Comparison of ENCODE assay signal across 7 cellular contexts in genomic region chr6:157323114-157323923, GRCh38. TPM values are rescaled to one million over a fixed set of nuclear protein-coding genes. Genes with fewer than 3 reads are reported as not detected.
DNase-seq lines count a peak whose midpoint lies in the region; ATAC-seq and TF ChIP-seq lines count a peak whose summit lies in the region.

TSS of gene TMEM242 (minus strand) at chr6:157323519. CDS start at chr6:157323499, 20 bp downstream.

- no peaks in the 10 kb centered on the region for H3K27me3 Mint-ChIP-seq in central memory CD8-positive, alpha-beta T cell

- peaks cover 9% of the 10 kb centered on the region for H3K36me3 Mint-ChIP-seq in central memory CD8-positive, alpha-beta T cell (ENCODE audit: insufficient read depth)

- intact Hi-C loops in left colon (cut with DNase I, micrococcal nuclease) = no loop called here

- peak; percentile 92 for TF ChIP-seq POLR2A in GM18951 (IDR thresholded peaks at IDR 0.05; ENCODE audit: extremely low read depth, insufficient read depth, insufficient read length)

- in situ Hi-C loops in GM18951 (cut with MboI; ENCODE audit: low sequenced_read_pairs, unreplicated experiment) = loop anchor here (25.0 kb wide), 2 partner anchors 339 to 639 kb away; no protein-coding TSS in a partner anchor

- no peaks in the 10 kb centered on the region for H3K9me3 Mint-ChIP-seq in central memory CD8-positive, alpha-beta T cell

- ATAC-seq in HG03139 (IDR thresholded peaks at IDR 0.05; ENCODE audit: unreplicated experiment) (peak; percentile 84), left colon (peak; percentile 95)
- ATAC-seq in central memory CD8-positive, alpha-beta T cell (replicated peaks; ENCODE audit: extremely low read depth, poor library complexity, severe bottlenecking) = peak; percentile 88

- DNase-seq in T-helper 22 cell (ENCODE audit: low read depth) = peak; percentile 61
- peak; percentile 84 to 91 for DNase-seq in central memory CD8-positive, alpha-beta T cell (ENCODE audit: low spot score in 2 of 2)
- DNase-seq in left colon = peak; percentile 91 to 92
- peak; percentile 91 to 94 for DNase-seq in stimulated activated CD4-positive, alpha-beta T cell treated with anti-CD3 and anti-CD28 coated beads, Interleukin-2, amount 100 ng/mL, for 24 hours
- DNase-seq in anterior cingulate cortex (lab: John Stamatoyannopoulos, UW) = no peak

- peak within 1 kb of the TSS; percentile 87 for H3K4me3 Mint-ChIP-seq in central memory CD8-positive, alpha-beta T cell

- peak within 1 kb of the TSS; percentile 87 for H3K27ac Mint-ChIP-seq in central memory CD8-positive, alpha-beta T cell (ENCODE audit: low read depth)

- H3K4me1 Mint-ChIP-seq in central memory CD8-positive, alpha-beta T cell = peaks cover 13% of the 10 kb centered on the region

RNA-seq across cellular contexts. Expression of gene TMEM242, which starts in this region (rescaled TPM):
- 10 to 100 TPM; 11.2 to 11.5 TPM for total RNA-seq in left colon

Comparison
In these comparisons a context has a peak if more than half of its experiments do, and no peak if none do; other contexts are left out.
1. DNase-seq: peak in T-helper 22 cell (single experiment), central memory CD8-positive, alpha-beta T cell (2 of 2), left colon (2 of 2) and stimulated activated CD4-positive, alpha-beta T cell treated with anti-CD3 and anti-CD28 coated beads, Interleukin-2, amount 100 ng/mL, for 24 hours (2 of 2); none in anterior cingulate cortex (0 of 58).
2. Peak in every context shown above with its lines, with median percentiles within 50 percentile points of each other: ATAC-seq.